Comparison of ENCODE assay signal across 15 cellular contexts in genomic region chr1:24955779-24956365, GRCh38. TPM values are rescaled to one million over a fixed set of nuclear protein-coding genes. Genes with fewer than 3 reads are reported as not detected.
DNase-seq lines count a peak whose midpoint lies in the region; ATAC-seq, FAIRE-seq and TF ChIP-seq lines count a peak whose summit lies in the region.
"Had no signal": no experiment of that assay in that cellular context is flagged by ENCODE, and none has a peak within 500 bp of the region (broad histone marks: within the 10 kb centered on the region; RNA-seq: fewer than 3 reads in every experiment).

No MANE protein-coding gene starts in this region.

- TF ChIP-seq RAD21 in GM12878 (IDR thresholded peaks at IDR 0.05; ENCODE audit: insufficient read depth, low read depth, low read length): no peak

- WGBS in GM12878 (ENCODE audit: insufficient coverage, insufficient replicate concordance, low lambda C conversion rate, missing lambda C conversion rate): 41% methylated on average over 8 of the region's 8 CpGs

- no peak for DNase-seq in activated naive CD4-positive, alpha-beta T cell treated with anti-CD3 and anti-CD28 coated beads, Interleukin-2, amount 10 ng/mL, durations not matched to agents 7 days and 5 days
- no peak for DNase-seq in activated naive CD4-positive, alpha-beta T cell (lab: John Stamatoyannopoulos, UW)
- DNase-seq in Peyer's patch (peak in 1 of 3 donors; percentile 29), GM12878 (ENCODE audit: low read depth, low spot score) (no peak), GM03348 (ENCODE audit: low spot score) (no peak), NCI-H82 (lab: John Stamatoyannopoulos, UW) (no peak), SIG-M5 (lab: John Stamatoyannopoulos, UW) (no peak)
- DNase-seq: left ventricle myocardium superior, NCI-H187 treated with DMSO at 0.1 percent for 48 hours had no signal

- no peak for FAIRE-seq in GM12878 (lab: Jason Lieb, UNC)

- no peak overlapping the region for H2AFZ ChIP-seq in GM12878 (ENCODE audit: control insufficient read depth, low read depth, low read length)

- H3K9ac ChIP-seq in GM12878 (ENCODE audit: control insufficient read depth, insufficient read depth, low read length): peak overlapping the region; percentile 55

- peaks cover 98% of the 10 kb centered on the region for H3K4me1 Mint-ChIP-seq in activated naive CD4-positive, alpha-beta T cell treated with anti-CD3 and anti-CD28 coated beads, Interleukin-2, amount 10 ng/mL, durations not matched to agents 7 days and 5 days
- peaks cover 95% of the 10 kb centered on the region for H3K4me1 Mint-ChIP-seq in stimulated activated memory B cell treated with anti-CD40 and anti-IgM and Interleukin-4, amounts not matched to agents 10 μg/mL and 1 μg/mL and 100 μg/mL, for 72 hours

- H3K36me3 ChIP-seq in Peyer's patch (no peaks in the 10 kb centered on the region), GM12878 (ENCODE audit: control insufficient read depth in 2 of 2, insufficient read depth in 2 of 2, low read length in 1 of 2) (peaks cover 24 to 26% of the 10 kb centered on the region in 2 experiments)
- H3K36me3 ChIP-seq: gastroesophageal sphincter, suprapubic skin had no signal

- CTCF ChIA-PET in activated naive CD4-positive, alpha-beta T cell treated with anti-CD3 and anti-CD28 coated beads, Interleukin-2, amount 10 ng/mL, durations not matched to agents 7 days and 5 days (lab: Charles Lee): interaction anchor here (0.6 to 1.6 kb wide), 5 partner anchors 9 to 81 kb away, joined by 3 to 6 read pairs (median 3); no protein-coding TSS in a partner anchor
- CTCF ChIA-PET in GM12878 (lab: Yijun Ruan, JAX): interaction anchor here (0.9 to 18.6 kb wide), 5 partner anchors 9 to 108 kb away, joined by 3 to 396 read pairs (median 9); partner anchors contain the start of gene RUNX3

- H3K4me2 ChIP-seq in GM12878 (ENCODE audit: control insufficient read depth, insufficient read depth): peak overlapping the region; percentile 95

- TF ChIP-seq POLR2A in Peyer's patch (IDR thresholded peaks at IDR 0.05) (no peak), GM12878 (IDR thresholded peaks at IDR 0.05; ENCODE audit: low read depth, low read length) (no peak)

- intact Hi-C loops in GM12878 (cut with micrococcal nuclease; ENCODE audit: unreplicated experiment): loop anchor here (5.0 kb wide), 1 partner anchor 251 kb away; no protein-coding TSS in a partner anchor

- no peak for ATAC-seq in GM12878
- ATAC-seq in stimulated activated memory B cell treated with anti-CD40 and anti-IgM and Interleukin-4, amounts not matched to agents 10 μg/mL and 1 μg/mL and 100 μg/mL, for 72 hours: no peak
- ATAC-seq: gastroesophageal sphincter, left ventricle myocardium superior, sciatic nerve had no signal

- POLR2A ChIA-PET in GM12878 (lab: Charles Lee): interaction anchor here (0.7 to 13.4 kb wide), 5 partner anchors 9 to 69 kb away, joined by 3 to 220 read pairs (median 7); no protein-coding TSS in a partner anchor

- H3K27me3 Mint-ChIP-seq in activated naive CD4-positive, alpha-beta T cell treated with anti-CD3 and anti-CD28 coated beads, Interleukin-2, amount 10 ng/mL, durations not matched to agents 7 days and 5 days: no peaks in the 10 kb centered on the region
- no peaks in the 10 kb centered on the region for H3K27me3 Mint-ChIP-seq in stimulated activated memory B cell treated with anti-CD40 and anti-IgM and Interleukin-4, amounts not matched to agents 10 μg/mL and 1 μg/mL and 100 μg/mL, for 72 hours

- H3K36me3 Mint-ChIP-seq in activated naive CD4-positive, alpha-beta T cell treated with anti-CD3 and anti-CD28 coated beads, Interleukin-2, amount 10 ng/mL, durations not matched to agents 7 days and 5 days: peaks cover 76% of the 10 kb centered on the region
- peaks cover 53% of the 10 kb centered on the region for H3K36me3 Mint-ChIP-seq in stimulated activated memory B cell treated with anti-CD40 and anti-IgM and Interleukin-4, amounts not matched to agents 10 μg/mL and 1 μg/mL and 100 μg/mL, for 72 hours

- no peaks in the 10 kb centered on the region for H3K9me3 Mint-ChIP-seq in activated naive CD4-positive, alpha-beta T cell treated with anti-CD3 and anti-CD28 coated beads, Interleukin-2, amount 10 ng/mL, durations not matched to agents 7 days and 5 days
- H3K9me3 Mint-ChIP-seq in stimulated activated memory B cell treated with anti-CD40 and anti-IgM and Interleukin-4, amounts not matched to agents 10 μg/mL and 1 μg/mL and 100 μg/mL, for 72 hours: no peaks in the 10 kb centered on the region

- H3K4me3 Mint-ChIP-seq in activated naive CD4-positive, alpha-beta T cell treated with anti-CD3 and anti-CD28 coated beads, Interleukin-2, amount 10 ng/mL, durations not matched to agents 7 days and 5 days: peak overlapping the region; percentile 38
- H3K4me3 Mint-ChIP-seq in stimulated activated memory B cell treated with anti-CD40 and anti-IgM and Interleukin-4, amounts not matched to agents 10 μg/mL and 1 μg/mL and 100 μg/mL, for 72 hours: peak overlapping the region; percentile 75

- H3K4me1 ChIP-seq in Peyer's patch (peaks cover 0 to 33% (median 9%) of the 10 kb centered on the region in 4 donors), GM12878 (ENCODE audit: control insufficient read depth, insufficient read depth, low read length) (peaks cover 90% of the 10 kb centered on the region)
- H3K4me1 ChIP-seq: gastroesophageal sphincter, suprapubic skin had no signal

- TF ChIP-seq CTCF in Peyer's patch (IDR thresholded peaks at IDR 0.05) (no peak), GM12878 (IDR thresholded peaks at IDR 0.05 in 2 of 3, conservative IDR thresholded peaks at IDR 0.05 in 1 of 3; ENCODE audit: control insufficient read depth in 2 of 3, extremely low read depth in 1 of 3, insufficient read depth in 1 of 3, low read depth in 3 of 3, low read length in 3 of 3) (no peak)

- peaks cover 2% of the 10 kb centered on the region; the same call in 1 of the 2 replicates for H4K20me1 ChIP-seq in GM12878 (ENCODE audit: control insufficient read depth, insufficient read depth)

- H3K27ac Mint-ChIP-seq in activated naive CD4-positive, alpha-beta T cell treated with anti-CD3 and anti-CD28 coated beads, Interleukin-2, amount 10 ng/mL, durations not matched to agents 7 days and 5 days: peak overlapping the region; percentile 92
- H3K27ac Mint-ChIP-seq in stimulated activated memory B cell treated with anti-CD40 and anti-IgM and Interleukin-4, amounts not matched to agents 10 μg/mL and 1 μg/mL and 100 μg/mL, for 72 hours: peak overlapping the region; percentile 92

- H3K27me3 ChIP-seq in Peyer's patch (no peaks in the 10 kb centered on the region), GM12878 (replicated peaks in 1 of 2; ENCODE audit: control insufficient read depth in 2 of 2, insufficient read depth in 2 of 2, low read length in 1 of 2) (no peaks in the 10 kb centered on the region)

- RAD21 ChIA-PET in GM12878 (lab: Charles Lee; ENCODE audit: unreplicated experiment): interaction anchor here (1.3 to 6.4 kb wide), 5 partner anchors 15 to 79 kb away, joined by 5 to 68 read pairs (median 11); no protein-coding TSS in a partner anchor

- SMC1A ChIA-PET in GM12878 (lab: Charles Lee; ENCODE audit: uncharacterized antibody, unreplicated experiment): interaction anchor here (0.8 to 18.5 kb wide), 4 partner anchors 8 to 80 kb away, joined by 3 to 391 read pairs (median 149); partner anchors contain the start of gene RUNX3

- H3K27ac ChIP-seq in Peyer's patch: peak overlapping the region in 3 of 4 donors; percentile 49 to 79 (median 68)
- peak overlapping the region; percentile 76 for H3K27ac ChIP-seq in GM12878 (ENCODE audit: control insufficient read depth, insufficient read depth)
- H3K27ac ChIP-seq: coronary artery, gastroesophageal sphincter, suprapubic skin had no signal

- in situ Hi-C loops in GM12878 (cut with MboI): no loop called here

- no TSS peak for BruUV-seq in GM12878 (replicated peaks; lab: Mats Ljungman, UMichigan)

- peaks cover 99% of the 10 kb centered on the region for H3K79me2 ChIP-seq in GM12878 (ENCODE audit: control insufficient read depth, insufficient read depth, low read length)

- H3K4me3 ChIP-seq in Peyer's patch (no peak overlapping the region), GM12878 (peak overlapping the region; percentile 52; the same call in 1 of the 2 replicates)
- H3K4me3 ChIP-seq: coronary artery, gastroesophageal sphincter, suprapubic skin had no signal

- H3K9me3 ChIP-seq in Peyer's patch (no peaks in the 10 kb centered on the region), GM12878 (replicated peaks; ENCODE audit: control insufficient read depth, insufficient read depth, low read length) (no peaks in the 10 kb centered on the region)
- H3K9me3 ChIP-seq: gastroesophageal sphincter, suprapubic skin had no signal

- TF ChIP-seq EP300 in GM12878 (IDR thresholded peaks at IDR 0.05; ENCODE audit: borderline replicate concordance in 1 of 2, control insufficient read depth in 1 of 2, low read depth in 2 of 2, low read length in 2 of 2): no peak

RNA-seq across cellular contexts. Expression of gene RUNX3, which starts 25.8 kb away (rescaled TPM):
- total RNA-seq in Peyer's patch (1 to 10 TPM; 2.1 to 9.9 (median 6.0) TPM), GM12878 (2014; rRNA removed) (25.8 and 33.5 TPM in 2 replicates), GM12878 (2014; rRNA removed; fragmentation: Illumina TruSeq; extraction: Trizol) (18.4 and 19.0 TPM in 2 replicates), GM12878 (2021) (148 and 151 TPM in 2 replicates)
- total RNA-seq in GM12878 (2013; cell fraction: nucleolus; rRNA removed): 101 and 106 TPM in 2 replicates
- 44.1 TPM for polyA plus RNA-seq in GM12878 (2011; ENCODE audit: low read depth)
- polyA plus RNA-seq in GM12878 (2011; rRNA removed) (15.0 and 25.8 TPM in 2 replicates), GM12878 (2014; fragmentation: Illumina TruSeq; extraction: Trizol) (48.8 and 61.7 TPM in 2 replicates), GM12878 (2014; fragmentation: Nextera tagmentation; extraction: Ambion mirVana) (10 to 100 TPM; 21.6 to 26.3 TPM), GM12878 (2014; rRNA removed) (64.7 and 79.6 TPM in 2 replicates), GM12878 (2016; fragmentation: Nextera tagmentation; extraction: Ambion mirVana) (10 to 100 TPM; 29.3 to 34.0 TPM)
- 45.6 and 51.9 TPM in 2 replicates for polyA plus RNA-seq in GM12878 (2011; cell fraction: cytosol; rRNA removed)
- polyA plus RNA-seq in GM12878 (2011; cell fraction: nucleus; rRNA removed): 72.8 and 112 TPM in 2 replicates
- 91.6 and 104 TPM in 2 replicates for polyA plus RNA-seq in GM12878 (2012)
- polyA minus RNA-seq in GM12878 (2011; rRNA and poly(A)+ RNA removed): 20.0 and 31.7 TPM in 2 replicates
- 30.6 and 47.6 TPM in 2 replicates for polyA minus RNA-seq in GM12878 (2011; cell fraction: cytosol; rRNA and poly(A)+ RNA removed)
- polyA minus RNA-seq in GM12878 (2011; cell fraction: nucleus; rRNA and poly(A)+ RNA removed): 30.8 and 46.2 TPM in 2 replicates
- total RNA-seq: epithelial cell of proximal tubule had no signal
